Comparison of ENCODE assay signal across 1 cellular context in the genomic region with DNA sequence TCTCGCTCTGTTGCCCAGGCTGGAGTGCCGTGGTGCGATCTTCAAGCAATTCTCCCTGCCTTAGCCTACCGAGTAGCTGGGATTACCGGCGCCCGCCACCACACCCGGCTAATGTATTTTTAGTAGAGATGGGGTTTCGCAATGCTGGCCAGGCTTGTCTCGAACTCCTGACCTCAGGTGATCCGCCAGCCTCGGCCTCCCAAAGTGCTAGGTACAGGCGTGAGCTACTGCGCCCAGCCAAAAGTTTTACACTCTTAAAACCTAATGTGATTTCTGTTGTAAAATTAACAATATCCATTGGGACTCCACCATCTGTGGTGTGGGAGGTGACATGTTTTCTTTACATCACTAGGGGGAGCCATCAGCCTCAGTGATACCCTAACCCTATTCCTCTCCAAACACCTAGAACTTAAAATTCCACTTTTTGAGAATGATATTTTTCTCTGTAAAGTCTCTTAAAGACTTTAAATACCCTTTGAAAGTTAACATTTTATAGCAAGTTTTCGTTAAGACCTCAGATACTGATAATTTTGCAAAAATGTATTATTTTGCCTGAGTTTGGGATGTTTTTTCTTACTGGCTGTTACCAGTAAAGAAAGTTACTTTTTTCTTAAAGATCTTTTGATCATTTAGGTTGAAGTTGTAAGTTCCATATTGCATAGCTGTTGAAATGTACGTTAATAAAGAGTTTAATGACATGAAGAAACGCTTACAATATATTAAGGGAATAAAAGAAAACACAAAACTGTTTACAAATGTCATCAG.
TF ChIP-seq lines count a peak whose summit lies in the region.

No MANE protein-coding gene starts in this region.

TF ChIP-seq in GM12878, 131 proteins besides CTCF, POLR2A, EP300 and RAD21:
- peak; percentile 54; the same call in 1 of the 2 replicates for TF ChIP-seq SMC3 (IDR thresholded peaks at IDR 0.05; ENCODE audit: borderline replicate concordance, low read length)
- no peak for TF ChIP-seq BCL11A (IDR thresholded peaks at IDR 0.05; ENCODE audit: low read depth, low read length)
